Comparison of ENCODE assay signal across 13 cellular contexts in genomic region chr1:30715216-30715615, GRCh38. TPM values are rescaled to one million over a fixed set of nuclear protein-coding genes. Genes with fewer than 3 reads are reported as not detected.
A peak's percentile ranks its signal among the peaks of the same experiment; 100 is the strongest.
DNase-seq lines count a peak whose midpoint lies in the region; ATAC-seq, FAIRE-seq and TF ChIP-seq lines count a peak whose summit lies in the region.
"Had no signal": no experiment of that assay in that cellular context is flagged by ENCODE, and none has a peak within 500 bp of the region (broad histone marks: within the 10 kb centered on the region; RNA-seq: fewer than 3 reads in every experiment).

No MANE protein-coding gene starts in this region.

- 83% methylated on average over 2 of the region's 2 CpGs for WGBS in GM12878 (ENCODE audit: insufficient coverage, insufficient replicate concordance, low lambda C conversion rate, missing lambda C conversion rate)
- WGBS in neuronal stem cell (ENCODE audit: extremely low coverage in 2 of 2, insufficient read length in 2 of 2, insufficient replicate concordance in 1 of 2), 2 donors: no CpG with 5 or more reads among the region's 2 CpGs
- no CpG with 5 or more reads among the region's 2 CpGs for WGBS in trophoblast cell (ENCODE audit: extremely low coverage, insufficient coverage, insufficient read length)

- no peak for TF ChIP-seq POLR2A in GM12878 (IDR thresholded peaks at IDR 0.05; ENCODE audit: low read depth, low read length)

- no peak overlapping the region for H2BK5ac ChIP-seq in neuronal stem cell (ENCODE audit: low read length)
- no peak overlapping the region for H2BK5ac ChIP-seq in trophoblast cell (ENCODE audit: low read depth, low read length, poor library complexity)

- SMC1A ChIA-PET in GM12878 (lab: Charles Lee; ENCODE audit: uncharacterized antibody, unreplicated experiment): no interaction called here

- no peak overlapping the region for H4K8ac ChIP-seq in neuronal stem cell (ENCODE audit: low read depth, low read length)
- H4K8ac ChIP-seq in trophoblast cell (ENCODE audit: low read depth, low read length): no peak overlapping the region

- H4K20me1 ChIP-seq in GM12878 (ENCODE audit: control insufficient read depth, insufficient read depth): no peaks in the 10 kb centered on the region

- H3K27me3 ChIP-seq in GM12878 (replicated peaks in 1 of 2; ENCODE audit: control insufficient read depth in 2 of 2, insufficient read depth in 2 of 2, low read length in 1 of 2) (no peaks in the 10 kb centered on the region; a peak in 2 of 4 replicates), neuronal stem cell (ENCODE audit: control insufficient read depth in 3 of 3, insufficient read depth in 3 of 3, low read depth in 1 of 3, low read length in 3 of 3) (peaks cover 0 to 8% (median 0%) of the 10 kb centered on the region in 3 experiments), trophoblast cell (ENCODE audit: insufficient read depth, low read length) (no peaks in the 10 kb centered on the region)

- H2BK12ac ChIP-seq in neuronal stem cell (ENCODE audit: low read length) (no peak overlapping the region), trophoblast cell (ENCODE audit: low read length) (no peak overlapping the region)

- H3K14ac ChIP-seq in neuronal stem cell (ENCODE audit: low read length) (peak overlapping the region; percentile 9), trophoblast cell (ENCODE audit: low read length) (no peak overlapping the region)

- H2BK15ac ChIP-seq in neuronal stem cell (ENCODE audit: low read length): no peak overlapping the region

- H4K12ac ChIP-seq in trophoblast cell (ENCODE audit: low read depth, low read length): no peak overlapping the region

- H3K4me3 ChIP-seq in HFF-Myc (replicated peaks; ENCODE audit: low read depth, low read length) (no peak overlapping the region), GM12878 (no peak overlapping the region), neuronal stem cell (ENCODE audit: low read length in 2 of 2) (no peak overlapping the region), trophoblast cell (ENCODE audit: low read depth, low read length) (no peak overlapping the region)

- in situ Hi-C loops in GM12878 (cut with MboI): loop anchor here (5.0 kb wide), 1 partner anchor 197 kb away; no protein-coding TSS in a partner anchor

- H2AFZ ChIP-seq in GM12878 (ENCODE audit: control insufficient read depth, low read depth, low read length) (no peak overlapping the region), neuronal stem cell (ENCODE audit: low read length) (no peak overlapping the region), trophoblast cell (ENCODE audit: insufficient read depth, low read length, poor library complexity) (no peak overlapping the region)

- H3K4me2 ChIP-seq in GM12878 (ENCODE audit: control insufficient read depth, insufficient read depth) (no peak overlapping the region), neuronal stem cell (ENCODE audit: insufficient read depth, low read length, poor library complexity, severe bottlenecking) (no peak overlapping the region), trophoblast cell (ENCODE audit: low read length) (no peak overlapping the region)

- FAIRE-seq in GM12878 (lab: Jason Lieb, UNC): no peak

- CTCF ChIA-PET in GM12878 (lab: Yijun Ruan, JAX): interaction anchor here (1.3 kb wide), 1 partner anchor 63 kb away, joined by 5 read pairs; no protein-coding TSS in a partner anchor

- POLR2A ChIA-PET in GM12878 (lab: Charles Lee): no interaction called here

- no peak overlapping the region for H2AK5ac ChIP-seq in neuronal stem cell (ENCODE audit: low read depth, low read length)
- H2AK5ac ChIP-seq in trophoblast cell (ENCODE audit: low read length): no peak overlapping the region

- H3K9ac ChIP-seq in GM12878 (ENCODE audit: control insufficient read depth, insufficient read depth, low read length): no peak overlapping the region
- no peak overlapping the region for H3K9ac ChIP-seq in neuronal stem cell (ENCODE audit: low read depth, low read length, poor library complexity)
- H3K9ac ChIP-seq in trophoblast cell (ENCODE audit: low read length): no peak overlapping the region

- H3K27ac ChIP-seq in GM12878 (ENCODE audit: control insufficient read depth, insufficient read depth): no peak overlapping the region
- no peak overlapping the region for H3K27ac ChIP-seq in neuronal stem cell (replicated peaks; ENCODE audit: low read length)
- no peak overlapping the region for H3K27ac ChIP-seq in trophoblast cell (ENCODE audit: low read depth, low read length)

- peaks cover 7% of the 10 kb centered on the region; the same call in 2 of the 3 replicates for H3K9me3 ChIP-seq in GM12878 (replicated peaks; ENCODE audit: control insufficient read depth, insufficient read depth, low read length)
- H3K9me3 ChIP-seq in neuronal stem cell (replicated peaks in 1 of 2; ENCODE audit: control insufficient read depth in 2 of 2, insufficient read depth in 1 of 2, low read depth in 1 of 2, low read length in 2 of 2): peaks cover 5 to 6% of the 10 kb centered on the region in 2 donors
- peaks cover 1% of the 10 kb centered on the region for H3K9me3 ChIP-seq in trophoblast cell (ENCODE audit: insufficient read depth, low read depth, low read length)

- H3K4ac ChIP-seq in neuronal stem cell (ENCODE audit: low read length) (no peak overlapping the region), trophoblast cell (ENCODE audit: low read depth, low read length) (no peak overlapping the region)

- no peak for ATAC-seq in activated CD4-positive, CD25-positive, alpha-beta regulatory T cell treated with anti-CD3 and anti-CD28 coated beads, Interleukin-2, amount 50 U/mL, for 24 hours
- no peak for ATAC-seq in GM12878
- ATAC-seq in HG03196 (IDR thresholded peaks at IDR 0.05; ENCODE audit: unreplicated experiment): no peak
- ATAC-seq: left ventricle myocardium superior had no signal

- H3K4me1 ChIP-seq in GM12878 (ENCODE audit: control insufficient read depth, insufficient read depth, low read length) (peaks cover 17% of the 10 kb centered on the region), neuronal stem cell (ENCODE audit: control insufficient read depth in 2 of 2, insufficient read depth in 1 of 2, low read depth in 1 of 2, low read length in 2 of 2) (peaks cover 0 to 3% of the 10 kb centered on the region in 2 donors), trophoblast cell (ENCODE audit: control insufficient read depth in 1 of 2, insufficient read depth in 2 of 2, low read length in 2 of 2) (peaks cover 0 to 4% of the 10 kb centered on the region in 2 experiments)

- peak; percentile 59 for DNase-seq in activated CD4-positive, CD25-positive, alpha-beta regulatory T cell treated with anti-CD3 and anti-CD28 coated beads, Interleukin-2, amount 50 U/mL, for 72 hours
- DNase-seq in HFF-Myc (ENCODE audit: extremely low read depth, low read depth): no peak
- no peak for DNase-seq in GM12878 (ENCODE audit: low read depth, low spot score)
- DNase-seq in neuronal stem cell (ENCODE audit: low spot score): no peak
- no peak for DNase-seq in NCI-H2107 (lab: John Stamatoyannopoulos, UW)
- no peak for DNase-seq in trophoblast cell
- DNase-seq: activated T-cell treated with anti-CD3 and anti-CD28 coated beads for 4 hours; effector memory CD4-positive, alpha-beta T cell; left ventricle myocardium superior; NCI-H1048; SHP77 had no signal

- TF ChIP-seq RAD21 in GM12878 (IDR thresholded peaks at IDR 0.05; ENCODE audit: insufficient read depth, low read depth, low read length): no peak

- TF ChIP-seq CTCF in HFF-Myc (IDR thresholded peaks at IDR 0.05; ENCODE audit: low read depth, low read length, missing control alignments) (peak; percentile 73), GM12878 (IDR thresholded peaks at IDR 0.05 in 2 of 3, conservative IDR thresholded peaks at IDR 0.05 in 1 of 3; ENCODE audit: control insufficient read depth in 2 of 3, extremely low read depth in 1 of 3, insufficient read depth in 1 of 3, low read depth in 3 of 3, low read length in 3 of 3) (peak in 2 of 3 experiments; percentile 39 to 51; a peak in 3 of 6 replicates)

- BruUV-seq in GM12878 (replicated peaks; lab: Mats Ljungman, UMichigan): no TSS peak

- no peak for TF ChIP-seq EP300 in GM12878 (IDR thresholded peaks at IDR 0.05; ENCODE audit: borderline replicate concordance in 1 of 2, control insufficient read depth in 1 of 2, low read depth in 2 of 2, low read length in 2 of 2)

- RAD21 ChIA-PET in GM12878 (lab: Charles Lee; ENCODE audit: unreplicated experiment): no interaction called here

- H3K79me2 ChIP-seq in GM12878 (ENCODE audit: control insufficient read depth, insufficient read depth, low read length) (peaks cover 5% of the 10 kb centered on the region), trophoblast cell (ENCODE audit: control insufficient read depth, insufficient read depth, low read length, poor library complexity) (peaks cover 3% of the 10 kb centered on the region)

- H3K36me3 ChIP-seq in GM12878 (ENCODE audit: control insufficient read depth in 2 of 2, insufficient read depth in 2 of 2, low read length in 1 of 2) (no peaks in the 10 kb centered on the region), neuronal stem cell (replicated peaks in 1 of 2; ENCODE audit: control insufficient read depth in 2 of 2, insufficient read depth in 2 of 2, low read length in 2 of 2) (no peaks in the 10 kb centered on the region), trophoblast cell (ENCODE audit: control insufficient read depth in 1 of 2, insufficient read depth in 2 of 2, low read length in 2 of 2) (no peaks in the 10 kb centered on the region)

- intact Hi-C loops in GM12878 (cut with micrococcal nuclease; ENCODE audit: unreplicated experiment): no loop called here

- H3K23ac ChIP-seq in neuronal stem cell (ENCODE audit: low read depth, low read length, poor library complexity): no peak overlapping the region
- H3K23ac ChIP-seq in trophoblast cell (ENCODE audit: low read length): no peak overlapping the region

- no peak overlapping the region for H4K91ac ChIP-seq in neuronal stem cell (ENCODE audit: low read depth, low read length, poor library complexity)
- no peak overlapping the region for H4K91ac ChIP-seq in trophoblast cell (ENCODE audit: low read depth, low read length)

- H3K18ac ChIP-seq in neuronal stem cell (ENCODE audit: low read length): no peak overlapping the region
- no peak overlapping the region for H3K18ac ChIP-seq in trophoblast cell (ENCODE audit: low read length)

- H3K79me1 ChIP-seq in neuronal stem cell (ENCODE audit: low read depth, low read length): no peaks in the 10 kb centered on the region
- H3K79me1 ChIP-seq in trophoblast cell (ENCODE audit: low read length): peaks cover 5% of the 10 kb centered on the region

- H2BK120ac ChIP-seq in neuronal stem cell (ENCODE audit: low read depth, low read length) (no peak overlapping the region), trophoblast cell (ENCODE audit: insufficient read depth, low read length, poor library complexity) (no peak overlapping the region)

RNA-seq across cellular contexts. Expression of gene MATN1, which starts 8.2 kb away (rescaled TPM):
- total RNA-seq in GM12878 (2013; cell fraction: nucleolus; rRNA removed): 0.51 and 1.9 TPM in 2 replicates
- total RNA-seq in GM12878 (2014; rRNA removed): 0.11 and 0.27 TPM in 2 replicates
- 0.04 TPM in 1 of 2 replicates, not detected in the other for total RNA-seq in GM12878 (2014; rRNA removed; fragmentation: Illumina TruSeq; extraction: Trizol)
- 0.21 and 0.24 TPM in 2 replicates for total RNA-seq in GM12878 (2021)
- 0.31 TPM for polyA plus RNA-seq in GM12878 (2011; ENCODE audit: low read depth)
- polyA plus RNA-seq in GM12878 (2011; rRNA removed): 0.36 and 0.50 TPM in 2 replicates
- polyA plus RNA-seq in GM12878 (2011; cell fraction: cytosol; rRNA removed): 0.67 and 0.77 TPM in 2 replicates
- polyA plus RNA-seq in GM12878 (2011; cell fraction: nucleus; rRNA removed): 1.5 and 2.1 TPM in 2 replicates
- polyA plus RNA-seq in GM12878 (2012): 0.48 and 0.60 TPM in 2 replicates
- 0.07 and 0.11 TPM in 2 replicates for polyA plus RNA-seq in GM12878 (2014; fragmentation: Illumina TruSeq; extraction: Trizol)
- polyA plus RNA-seq in GM12878 (2014; fragmentation: Nextera tagmentation; extraction: Ambion mirVana): under 1 TPM in 1 of 2 experiments, not detected in 1; 0.07 TPM
- 0.10 and 0.46 TPM in 2 replicates for polyA plus RNA-seq in GM12878 (2014; rRNA removed)
- under 1 TPM; 0.09 to 0.44 TPM for polyA plus RNA-seq in GM12878 (2016; fragmentation: Nextera tagmentation; extraction: Ambion mirVana)
- 0.22 and 0.72 TPM in 2 replicates for polyA minus RNA-seq in GM12878 (2011; rRNA and poly(A)+ RNA removed)
- polyA minus RNA-seq in GM12878 (2011; cell fraction: cytosol; rRNA and poly(A)+ RNA removed): not detected in 2 replicates
- polyA minus RNA-seq in GM12878 (2011; cell fraction: nucleus; rRNA and poly(A)+ RNA removed): 0.67 and 1.3 TPM in 2 replicates
- 0.04 TPM for polyA plus RNA-seq in neuronal stem cell (2013, experiment 1 of 2)
- polyA plus RNA-seq in neuronal stem cell (2013, experiment 2 of 2): 0.01 TPM
- 0.04 and 0.10 TPM in 2 replicates for polyA plus RNA-seq in trophoblast cell (2013)
- total RNA-seq: left ventricle myocardium superior had no signal

RNA-seq across cellular contexts. Expression of gene LAPTM5, which starts 42.4 kb away (rescaled TPM):
- total RNA-seq in GM12878 (2013; cell fraction: nucleolus; rRNA removed): 345 and 349 TPM in 2 replicates
- total RNA-seq in GM12878 (2014; rRNA removed) (360 and 370 TPM in 2 replicates), GM12878 (2014; rRNA removed; fragmentation: Illumina TruSeq; extraction: Trizol) (423 and 431 TPM in 2 replicates), GM12878 (2021) (740 and 758 TPM in 2 replicates)
- 582 TPM for polyA plus RNA-seq in GM12878 (2011; ENCODE audit: low read depth)
- polyA plus RNA-seq in GM12878 (2011; rRNA removed) (411 and 682 TPM in 2 replicates), GM12878 (2014; fragmentation: Illumina TruSeq; extraction: Trizol) (972 and 1,013 TPM in 2 replicates), GM12878 (2014; fragmentation: Nextera tagmentation; extraction: Ambion mirVana) (10 to 100 TPM; 24.1 to 48.8 TPM), GM12878 (2014; rRNA removed) (675 and 692 TPM in 2 replicates), GM12878 (2016; fragmentation: Nextera tagmentation; extraction: Ambion mirVana) (1,000 to 10,000 TPM in 1 of 2 experiments, 100 to 1,000 TPM in 1; 977 to 1,034 TPM)
- 985 and 1,156 TPM in 2 replicates for polyA plus RNA-seq in GM12878 (2011; cell fraction: cytosol; rRNA removed)
- polyA plus RNA-seq in GM12878 (2011; cell fraction: nucleus; rRNA removed): 492 and 615 TPM in 2 replicates
- polyA plus RNA-seq in GM12878 (2012): 791 and 943 TPM in 2 replicates
- 1,330 and 1,556 TPM in 2 replicates for polyA minus RNA-seq in GM12878 (2011; rRNA and poly(A)+ RNA removed)
- polyA minus RNA-seq in GM12878 (2011; cell fraction: cytosol; rRNA and poly(A)+ RNA removed): 364 and 402 TPM in 2 replicates
- 131 and 171 TPM in 2 replicates for polyA minus RNA-seq in GM12878 (2011; cell fraction: nucleus; rRNA and poly(A)+ RNA removed)
- polyA plus RNA-seq in neuronal stem cell (2013, experiment 1 of 2): 0.15 TPM
- 0.10 TPM for polyA plus RNA-seq in neuronal stem cell (2013, experiment 2 of 2)
- 0.30 and 0.33 TPM in 2 replicates for polyA plus RNA-seq in trophoblast cell (2013)
